Comparison of ENCODE assay signal across 31 cellular contexts in the genomic region with DNA sequence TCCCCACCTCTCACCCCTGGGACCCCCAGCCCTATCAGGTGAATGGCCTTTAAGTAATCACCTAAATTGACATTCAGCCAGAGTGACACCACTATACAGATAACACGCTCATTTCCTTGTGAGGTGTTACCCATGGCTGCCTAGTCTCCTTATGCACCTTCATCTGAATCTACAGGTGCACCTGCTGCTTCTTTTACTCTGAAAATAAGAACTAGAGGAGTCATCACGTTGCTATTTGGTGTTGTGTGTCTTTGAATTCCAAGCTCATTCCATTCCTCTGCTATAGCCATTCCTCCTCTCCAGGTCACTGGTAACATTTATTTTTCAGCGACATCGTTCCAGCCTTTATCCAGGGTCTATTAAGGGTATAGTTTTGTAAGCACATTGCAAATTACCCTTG. TPM values are rescaled to one million over a fixed set of nuclear protein-coding genes. Genes with fewer than 3 reads are reported as not detected.
"Had no signal": no experiment of that assay in that cellular context is flagged by ENCODE, and none has a peak within 500 bp of the region (broad histone marks: within the 10 kb centered on the region; RNA-seq: fewer than 3 reads in every experiment).

No MANE protein-coding gene starts in this region.

- H3K36me3 ChIP-seq: neural progenitor cell, ovary, tibial artery, vagina had no signal

- H3K27ac ChIP-seq: neural progenitor cell, ovary, parathyroid adenoma, psoas muscle, skin epidermis, spleen, suprapubic skin, testis, tibial artery, transverse colon, upper lobe of left lung, vagina had no signal

- H3K27ac Mint-ChIP-seq: natural killer cell; nephron; neural progenitor cell; progenitor cell of endocrine pancreas; stimulated activated memory B cell treated with anti-CD40 and anti-IgM and Interleukin-4, amounts not matched to agents 10 μg/mL and 1 μg/mL and 100 μg/mL, for 72 hours; stimulated activated naive CD8-positive, alpha-beta T cell treated with anti-CD3 and anti-CD28 coated beads, Interleukin-15, amount 100 ng/mL, for 72 hours had no signal

- DNase-seq: naive thymus-derived CD4-positive, alpha-beta T cell; natural killer cell; occipital lobe; ovary; psoas muscle; spleen; stimulated activated CD4-positive, alpha-beta T cell treated with anti-CD3 and anti-CD28 coated beads, Interleukin-12 subunit alpha, Interleukin-12 subunit beta, amount 100 ng/mL, for 4 hours; stimulated activated CD4-positive, alpha-beta T cell treated with anti-CD3 and anti-CD28 coated beads, Interleukin-1b, Interleukin-23, amount 100 ng/mL, for 48 hours; stimulated activated CD4-positive, alpha-beta T cell treated with anti-CD3 and anti-CD28 coated beads, Interleukin-4, amount 100 ng/mL, for 1 hour; stimulated activated CD4-positive, alpha-beta T cell treated with anti-CD3 and anti-CD28 coated beads, Interleukin-4, amount 100 ng/mL, for 4 hours; stimulated activated CD8-positive, alpha-beta memory T cell treated with anti-CD3 and anti-CD28 coated beads, Interleukin-4, amount 100 ng/mL, for 48 hours; stimulated activated naive CD4-positive, alpha-beta T cell; stimulated activated naive CD8-positive, alpha-beta T cell treated with anti-CD3 and anti-CD28 coated beads, Interleukin-15, amount 100 ng/mL, for 72 hours; stimulated activated naive CD8-positive, alpha-beta T cell treated with anti-CD3 and anti-CD28 coated beads, Interleukin-15, Interleukin-2, amounts not matched to agents 100 U/mL and 50 U/mL, for 24 hours; substantia nigra; testis; tibial artery; transverse colon; upper lobe of left lung had no signal

- H3K4me3 Mint-ChIP-seq: naive thymus-derived CD4-positive, alpha-beta T cell; natural killer cell; nephron; neural progenitor cell; stimulated activated memory B cell treated with anti-CD40 and anti-IgM and Interleukin-4, amounts not matched to agents 10 μg/mL and 1 μg/mL and 100 μg/mL, for 72 hours; stimulated activated naive CD8-positive, alpha-beta T cell treated with anti-CD3 and anti-CD28 coated beads, Interleukin-15, amount 100 ng/mL, for 72 hours had no signal

- H3K4me2 ChIP-seq: neural progenitor cell, smooth muscle cell had no signal

- H3K79me2 ChIP-seq: parathyroid adenoma had no signal

- H3K4me3 ChIP-seq: neural progenitor cell, ovary, psoas muscle, skin epidermis, smooth muscle cell, spleen, suprapubic skin, testis, tibial artery, transverse colon, upper lobe of left lung, vagina had no signal

- ATAC-seq: naive thymus-derived CD4-positive, alpha-beta T cell; natural killer cell; psoas muscle; right cardiac atrium; sciatic nerve; stimulated activated memory B cell treated with anti-CD40 and anti-IgM and Interleukin-4, amounts not matched to agents 10 μg/mL and 1 μg/mL and 100 μg/mL, for 72 hours; stimulated activated naive CD8-positive, alpha-beta T cell treated with anti-CD3 and anti-CD28 coated beads, Interleukin-15, amount 100 ng/mL, for 72 hours; stimulated activated naive CD8-positive, alpha-beta T cell treated with anti-CD3 and anti-CD28 coated beads, Interleukin-15, Interleukin-2, amounts not matched to agents 100 U/mL and 50 U/mL, for 24 hours had no signal

- H3K9me3 ChIP-seq: ovary, psoas muscle, spleen, suprapubic skin, testis, tibial artery, transverse colon, upper lobe of left lung, vagina had no signal

- H3K9ac ChIP-seq: neural progenitor cell, parathyroid adenoma had no signal

- H2AFZ ChIP-seq: neural progenitor cell, parathyroid adenoma had no signal

- H3K27me3 Mint-ChIP-seq: naive thymus-derived CD4-positive, alpha-beta T cell; progenitor cell of endocrine pancreas; stimulated activated memory B cell treated with anti-CD40 and anti-IgM and Interleukin-4, amounts not matched to agents 10 μg/mL and 1 μg/mL and 100 μg/mL, for 72 hours; stimulated activated naive CD8-positive, alpha-beta T cell treated with anti-CD3 and anti-CD28 coated beads, Interleukin-15, amount 100 ng/mL, for 72 hours had no signal

- H3K27me3 ChIP-seq: neural progenitor cell, ovary, spleen, suprapubic skin, testis, tibial artery, transverse colon, upper lobe of left lung, vagina had no signal

- H3K9me3 Mint-ChIP-seq: naive thymus-derived CD4-positive, alpha-beta T cell; natural killer cell; nephron; neural progenitor cell; stimulated activated memory B cell treated with anti-CD40 and anti-IgM and Interleukin-4, amounts not matched to agents 10 μg/mL and 1 μg/mL and 100 μg/mL, for 72 hours; stimulated activated naive CD8-positive, alpha-beta T cell treated with anti-CD3 and anti-CD28 coated beads, Interleukin-15, amount 100 ng/mL, for 72 hours had no signal

- H3K4me1 ChIP-seq: neural progenitor cell, parathyroid adenoma, testis, tibial artery had no signal

- H3K36me3 Mint-ChIP-seq: neural progenitor cell had no signal

- H3K4me1 Mint-ChIP-seq: neural progenitor cell had no signal

RNA-seq across cellular contexts. Expression of gene LGALS9, which starts 9.8 kb away (rescaled TPM):
- polyA plus RNA-seq: neural cell had no signal
